16 cellular contexts compared by ENCODE assay signal in the genomic region with DNA sequence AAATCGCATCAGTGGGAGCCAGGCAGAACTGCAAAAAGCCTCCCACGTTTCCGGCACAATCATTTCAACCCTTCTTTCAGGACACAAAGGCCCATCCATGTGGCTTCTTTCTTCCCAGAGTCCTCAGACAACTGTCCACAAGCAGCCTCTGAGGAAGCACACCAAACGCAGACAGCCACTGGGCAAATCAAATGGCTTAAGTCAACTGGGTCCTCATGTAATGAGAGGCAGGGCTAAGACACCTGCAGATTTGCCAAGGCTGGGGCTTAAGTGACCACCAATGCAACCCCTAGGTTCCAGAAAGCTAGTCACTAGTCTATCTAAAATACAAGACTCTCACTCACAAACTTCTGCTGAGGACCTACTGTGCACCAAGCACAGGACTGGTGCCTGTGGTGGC. TPM values are rescaled to one million over a fixed set of nuclear protein-coding genes. Genes with fewer than 3 reads are reported as not detected.
DNase-seq lines count a peak whose midpoint lies in the region; ATAC-seq and TF ChIP-seq lines count a peak whose summit lies in the region.
"Had no signal": no experiment of that assay in that cellular context is flagged by ENCODE, and none has a peak within 500 bp of the region (broad histone marks: within the 10 kb centered on the region; RNA-seq: fewer than 3 reads in every experiment).

No MANE protein-coding gene starts in this region.

- H3K27ac ChIP-seq in DOHH2 (ENCODE audit: low read depth, low read length) (peak overlapping the region; percentile 89), OCI-LY7 (ENCODE audit: low read depth, low read length, poor library complexity, severe bottlenecking) (peak overlapping the region; percentile 88), esophagus muscularis mucosa (replicated peaks in 1 of 4) (no peak overlapping the region), trophoblast cell (ENCODE audit: low read depth, low read length) (no peak overlapping the region)
- no peak overlapping the region for H3K27ac ChIP-seq in CD4-positive, alpha-beta T cell (ENCODE audit: low read depth, low read length)
- H3K27ac ChIP-seq: KMS-11 had no signal

- H3K18ac ChIP-seq in trophoblast cell (ENCODE audit: low read length), result peak overlapping the region; percentile 81

- TF ChIP-seq CTCF in DOHH2 (IDR thresholded peaks at IDR 0.05; ENCODE audit: low read depth, low read length, poor library complexity, severe bottlenecking) (no peak), OCI-LY7 (conservative IDR thresholded peaks at IDR 0.05; ENCODE audit: low read length) (no peak), esophagus muscularis mucosa (IDR thresholded peaks at IDR 0.05) (no peak)
- no peak for TF ChIP-seq CTCF in CD4-positive, alpha-beta T cell (IDR thresholded peaks at IDR 0.05)

- H2AK5ac ChIP-seq in trophoblast cell (ENCODE audit: low read length), result no peak overlapping the region

- no peak overlapping the region for H4K12ac ChIP-seq in trophoblast cell (ENCODE audit: low read depth, low read length)

- H3K9me3 Mint-ChIP-seq in CD4-positive, alpha-beta T cell, result no peaks in the 10 kb centered on the region

- H3K9me3 ChIP-seq in DOHH2 (ENCODE audit: control insufficient read depth, insufficient read depth, low read length), result no peaks in the 10 kb centered on the region
- H3K9me3 ChIP-seq in OCI-LY7 (ENCODE audit: low read length), result peaks cover 7% of the 10 kb centered on the region; the same call in 1 of the 2 replicates
- H3K9me3 ChIP-seq in esophagus muscularis mucosa, result no peaks in the 10 kb centered on the region
- H3K9me3 ChIP-seq in trophoblast cell (ENCODE audit: insufficient read depth, low read depth, low read length), result no peaks in the 10 kb centered on the region
- no peaks in the 10 kb centered on the region for H3K9me3 ChIP-seq in CD4-positive, alpha-beta T cell (ENCODE audit: control insufficient read depth, low read length)
- H3K9me3 ChIP-seq: MG63 had no signal

- H3K4me3 Mint-ChIP-seq in CD4-positive, alpha-beta T cell, result no peak overlapping the region

- H2AFZ ChIP-seq in OCI-LY7 (ENCODE audit: low read length), result no peak overlapping the region
- no peak overlapping the region for H2AFZ ChIP-seq in trophoblast cell (ENCODE audit: insufficient read depth, low read length, poor library complexity)

- no peak overlapping the region for H3K9ac ChIP-seq in trophoblast cell (ENCODE audit: low read length)
- H3K9ac ChIP-seq: KMS-11 had no signal

- H3K4me1 ChIP-seq in DOHH2 (ENCODE audit: control insufficient read depth, low read length) (peaks cover 100% of the 10 kb centered on the region), OCI-LY7 (ENCODE audit: insufficient read depth, low read length, poor library complexity, severe bottlenecking) (peaks cover 100% of the 10 kb centered on the region), esophagus muscularis mucosa (peaks cover 0 to 4% (median 0%) of the 10 kb centered on the region in 4 donors), trophoblast cell (ENCODE audit: control insufficient read depth in 1 of 2, insufficient read depth in 2 of 2, low read length in 2 of 2) (peaks cover 14 to 23% of the 10 kb centered on the region in 2 experiments)

- peak overlapping the region; percentile 87 for H3K4ac ChIP-seq in trophoblast cell (ENCODE audit: low read depth, low read length)

- no peak overlapping the region for H2BK5ac ChIP-seq in trophoblast cell (ENCODE audit: low read depth, low read length, poor library complexity)

- no peak overlapping the region for H3K27ac Mint-ChIP-seq in CD4-positive, alpha-beta T cell

- POLR2A ChIA-PET in OCI-LY7 (lab: Charles Lee), result interaction anchor here (0.5 to 6.7 kb wide), 9 partner anchors 10 to 104 kb away, joined by 3 to 58 read pairs (median 5); no protein-coding TSS in a partner anchor
- POLR2A ChIA-PET in CD4-positive, alpha-beta T cell (lab: Charles Lee), result no interaction called here

- H3K23ac ChIP-seq in trophoblast cell (ENCODE audit: low read length), result no peak overlapping the region

- H3K4me2 ChIP-seq in DOHH2 (ENCODE audit: low read length), result peak overlapping the region; percentile 99
- peak overlapping the region; percentile 98 for H3K4me2 ChIP-seq in OCI-LY7 (ENCODE audit: low read length)
- H3K4me2 ChIP-seq in trophoblast cell (ENCODE audit: low read length), result no peak overlapping the region
- H3K4me2 ChIP-seq: KMS-11 had no signal

- peaks cover 5% of the 10 kb centered on the region for H3K79me1 ChIP-seq in trophoblast cell (ENCODE audit: low read length)

- no peaks in the 10 kb centered on the region for H3K9me2 ChIP-seq in DOHH2 (replicated peaks; ENCODE audit: control insufficient read depth, low read length)
- H3K9me2 ChIP-seq in OCI-LY7 (ENCODE audit: insufficient read depth, low read length), result no peaks in the 10 kb centered on the region

- no peak overlapping the region for H3K14ac ChIP-seq in trophoblast cell (ENCODE audit: low read length)

- H3K79me2 ChIP-seq in DOHH2 (ENCODE audit: control insufficient read depth, low read length) (peaks cover 95% of the 10 kb centered on the region), OCI-LY7 (ENCODE audit: insufficient read depth, low read depth, low read length) (peaks cover 100% of the 10 kb centered on the region), trophoblast cell (ENCODE audit: control insufficient read depth, insufficient read depth, low read length, poor library complexity) (peaks cover 12% of the 10 kb centered on the region)

- H3K4me3 ChIP-seq in DOHH2 (ENCODE audit: low read length), result peak overlapping the region; percentile 89
- H3K4me3 ChIP-seq in OCI-LY7 (ENCODE audit: low read depth, low read length, poor library complexity, severe bottlenecking), result peak overlapping the region; percentile 91
- H3K4me3 ChIP-seq in esophagus muscularis mucosa, result no peak overlapping the region
- no peak overlapping the region for H3K4me3 ChIP-seq in trophoblast cell (ENCODE audit: low read depth, low read length)
- H3K4me3 ChIP-seq in H7 (ENCODE audit: insufficient read depth, low read depth, low read length), result no peak overlapping the region
- H3K4me3 ChIP-seq: MG63 had no signal

- TF ChIP-seq POLR2A in esophagus muscularis mucosa (IDR thresholded peaks at IDR 0.05; ENCODE audit: low read depth), result no peak

- 73% methylated on average over 4 of the region's 4 CpGs for WGBS in esophagus muscularis mucosa
- no CpG with 5 or more reads among the region's 4 CpGs for WGBS in trophoblast cell (ENCODE audit: extremely low coverage, insufficient coverage, insufficient read length)

- DNase-seq in OCI-LY7 (ENCODE audit: low spot score), result peak; percentile 63
- DNase-seq in esophagus muscularis mucosa (ENCODE audit: extremely low spot score), result peak; percentile 66
- no peak for DNase-seq in trophoblast cell
- DNase-seq in HCEC 1CT, result no peak
- no peak for DNase-seq in NCI-H1417 (lab: John Stamatoyannopoulos, UW)
- DNase-seq in H7, result no peak
- no peak for DNase-seq in CD4-positive, alpha-beta T cell
- DNase-seq: C1 segment of cervical spinal cord, MG63, NCI-H1092 treated with DMSO at 0.1 percent for 48 hours, NCI-H1694 treated with DMSO at 0.1 percent for 48 hours, NCI-H226, NCI-H524 treated with DMSO at 0.1 percent for 48 hours, SIG-M5 had no signal

- peaks cover 31% of the 10 kb centered on the region for H3K27me3 Mint-ChIP-seq in CD4-positive, alpha-beta T cell

- BruUV-seq in OCI-LY7 (replicated peaks; lab: Mats Ljungman, UMichigan), result no TSS peak

- H3K36me3 Mint-ChIP-seq in CD4-positive, alpha-beta T cell (ENCODE audit: low read depth), result no peaks in the 10 kb centered on the region

- CTCF ChIA-PET in OCI-LY7 (lab: Charles Lee; ENCODE audit: unreplicated experiment), result interaction anchor here (1.1 to 1.5 kb wide), 3 partner anchors 12 to 437 kb away, joined by 3 to 5 read pairs (median 4); no protein-coding TSS in a partner anchor
- CTCF ChIA-PET in CD4-positive, alpha-beta T cell (lab: Charles Lee), result no interaction called here

- H4K91ac ChIP-seq in trophoblast cell (ENCODE audit: low read depth, low read length), result no peak overlapping the region

- H3K4me1 Mint-ChIP-seq in CD4-positive, alpha-beta T cell (ENCODE audit: low read depth), result no peaks in the 10 kb centered on the region

- H2BK12ac ChIP-seq in trophoblast cell (ENCODE audit: low read length), result peak overlapping the region; percentile 24

- no peak overlapping the region for H2BK120ac ChIP-seq in trophoblast cell (ENCODE audit: insufficient read depth, low read length, poor library complexity)

- H3K36me3 ChIP-seq in DOHH2 (ENCODE audit: control insufficient read depth, low read length), result peaks cover 54% of the 10 kb centered on the region
- H3K36me3 ChIP-seq in OCI-LY7 (ENCODE audit: insufficient read depth, low read length), result peaks cover 48% of the 10 kb centered on the region
- H3K36me3 ChIP-seq in esophagus muscularis mucosa, result no peaks in the 10 kb centered on the region
- H3K36me3 ChIP-seq in trophoblast cell (ENCODE audit: control insufficient read depth in 1 of 2, insufficient read depth in 2 of 2, low read length in 2 of 2), result no peaks in the 10 kb centered on the region
- peaks cover 4% of the 10 kb centered on the region for H3K36me3 ChIP-seq in H7 (replicated peaks; ENCODE audit: control insufficient read depth, insufficient read depth, low read length)
- H3K36me3 ChIP-seq: MG63 had no signal

- intact Hi-C loops in OCI-LY7 (cut with micrococcal nuclease; ENCODE audit: unreplicated experiment) (no loop called here), esophagus muscularis mucosa (cut with DNase I) (no loop called here)
- intact Hi-C loops in CD4-positive, alpha-beta T cell (cut with DNase I, micrococcal nuclease), result no loop called here

- no peak for ATAC-seq in CD4-positive, alpha-beta T cell (ENCODE audit: poor library complexity)

- TF ChIP-seq EP300 in esophagus muscularis mucosa (IDR thresholded peaks at IDR 0.05), result no peak

- H3K27me3 ChIP-seq in DOHH2 (ENCODE audit: control insufficient read depth, low read length), result no peaks in the 10 kb centered on the region
- H3K27me3 ChIP-seq in esophagus muscularis mucosa, result no peaks in the 10 kb centered on the region
- H3K27me3 ChIP-seq in trophoblast cell (ENCODE audit: insufficient read depth, low read length), result no peaks in the 10 kb centered on the region
- no peaks in the 10 kb centered on the region for H3K27me3 ChIP-seq in H7 (ENCODE audit: control insufficient read depth, insufficient read depth, low read length)
- no peaks in the 10 kb centered on the region for H3K27me3 ChIP-seq in CD4-positive, alpha-beta T cell (ENCODE audit: control insufficient read depth, insufficient read depth, low read length)
- H3K27me3 ChIP-seq: MG63 had no signal

- peak overlapping the region; percentile 44 for H4K8ac ChIP-seq in trophoblast cell (ENCODE audit: low read depth, low read length)

- H4K20me1 ChIP-seq in DOHH2 (ENCODE audit: control insufficient read depth, insufficient read depth, low read depth, low read length) (no peaks in the 10 kb centered on the region), OCI-LY7 (ENCODE audit: insufficient read depth, low read length) (no peaks in the 10 kb centered on the region)

- peaks cover 52% of the 10 kb centered on the region for H3F3A ChIP-seq in DOHH2 (ENCODE audit: control insufficient read depth, insufficient read depth)

RNA-seq across cellular contexts. Expression of a gene that starts 8.0 kb away (rescaled TPM):
- 58.4 and 65.7 TPM in 2 replicates for total RNA-seq in OCI-LY7 (2014; rRNA removed; shearing (Covaris generic))
- total RNA-seq in OCI-LY7 (2022) (157 and 170 TPM in 2 replicates), esophagus muscularis mucosa (10 to 100 TPM in 1 of 4 donors, 1 to 10 TPM in 3; 6.3 to 12.2 (median 7.6) TPM)
- 22.4 and 26.0 TPM in 2 replicates for polyA plus RNA-seq in trophoblast cell (2013)
- total RNA-seq in H7 (2014; rRNA removed; shearing (Covaris generic)), result 24.1 and 29.9 TPM in 2 replicates
- total RNA-seq in CD4-positive, alpha-beta T cell, result not detected

RNA-seq across cellular contexts. Expression of a gene that starts 8.5 kb away (rescaled TPM):
- total RNA-seq in OCI-LY7 (2014; rRNA removed; shearing (Covaris generic)), result 13.8 and 20.3 TPM in 2 replicates
- 22.2 and 24.2 TPM in 2 replicates for total RNA-seq in OCI-LY7 (2022)
- under 1 TPM; under 0.01 to 0.66 (median 0.28) TPM for total RNA-seq in esophagus muscularis mucosa
- 2.2 TPM in 2 replicates for polyA plus RNA-seq in trophoblast cell (2013)
- total RNA-seq in H7 (2014; rRNA removed; shearing (Covaris generic)), result 0.85 and 1.5 TPM in 2 replicates
- not detected for total RNA-seq in CD4-positive, alpha-beta T cell

Comparison
In these comparisons a context has a peak if more than half of its experiments do, and no peak if none do; other contexts are left out.
1. H3K27ac ChIP-seq: peak in DOHH2 (single experiment) and OCI-LY7 (single experiment); none in esophagus muscularis mucosa (0 of 4), trophoblast cell (single experiment) and CD4-positive, alpha-beta T cell (single experiment).
2. H3K4me3 ChIP-seq: peak in DOHH2 (single experiment) and OCI-LY7 (single experiment); none in esophagus muscularis mucosa (0 of 4), trophoblast cell (single experiment) and H7 (single experiment).
3. DNase-seq: peak in OCI-LY7 (single experiment) and esophagus muscularis mucosa (single experiment); none in trophoblast cell (0 of 2), HCEC 1CT (single experiment), NCI-H1417 (0 of 3), H7 (single experiment) and CD4-positive, alpha-beta T cell (0 of 10).
4. RNA of a gene that starts 8.0 kb away (total RNA-seq): 58.4 to 170 TPM in OCI-LY7, 24.1 to 29.9 TPM in H7 and 6.3 to 12.2 TPM in esophagus muscularis mucosa; not detected in CD4-positive, alpha-beta T cell; every median in the first group is over 4 times any median in the second.